ENCODE assay signal across 8 cellular contexts in genomic region chr4:82866033-82866432, GRCh38. TPM values are rescaled to one million over a fixed set of nuclear protein-coding genes. Genes with fewer than 3 reads are reported as not detected.
DNase-seq lines count a peak whose midpoint lies in the region; ATAC-seq and TF ChIP-seq lines count a peak whose summit lies in the region.
"Not testable (repeated sequence)": the region's sequence is repeated elsewhere in the genome, so short reads cannot be mapped to it uniquely, and the experiment has no call there.

No MANE protein-coding gene starts in this region.

- intact Hi-C loops in ascending aorta (cut with DNase I); esophagus muscularis mucosa (cut with DNase I); mucosa of descending colon (cut with DNase I, micrococcal nuclease): not testable (repeated sequence)

- not testable (repeated sequence) for H3K27me3 ChIP-seq in AG04450 (ENCODE audit: control insufficient read depth, insufficient read depth, low read length); ascending aorta; esophagus muscularis mucosa

- peak overlapping the region; percentile 54 for H3K27ac ChIP-seq in AG04450 (ENCODE audit: low read depth, low read length)
- H3K27ac ChIP-seq in RWPE1, result peak overlapping the region; percentile 95
- H3K27ac ChIP-seq in ascending aorta, result peak overlapping the region; percentile 50 to 75
- peak overlapping the region; percentile 37 to 61 (median 48) for H3K27ac ChIP-seq in esophagus muscularis mucosa (replicated peaks in 1 of 4)

- 72% methylated on average over 6 of the region's 6 CpGs for WGBS in esophagus muscularis mucosa

- CTCF ChIA-PET in AG04450 (lab: Charles Lee), result interaction anchor here (1.3 to 1.4 kb wide), 2 partner anchors 14 to 169 kb away, joined by 3 to 6 read pairs; partner anchors contain the start of gene COPS4
- CTCF ChIA-PET in RWPE1 (lab: Yijun Ruan, JAX), result not testable (repeated sequence)
- CTCF ChIA-PET in activated CD4-positive, alpha-beta memory T cell treated with anti-CD3 and anti-CD28 coated beads, Interleukin-2, amount 10 ng/mL, durations not matched to agents 7 days and 5 days (lab: Charles Lee), result interaction anchor here (0.7 to 2.7 kb wide), 7 partner anchors 14 to 437 kb away, joined by 3 to 13 read pairs (median 4); partner anchors contain the start of gene THAP9

- H3K4me1 Mint-ChIP-seq in activated CD4-positive, alpha-beta memory T cell treated with anti-CD3 and anti-CD28 coated beads, Interleukin-2, amount 10 ng/mL, durations not matched to agents 7 days and 5 days, result peaks cover 33% of the 10 kb centered on the region
- H3K4me1 Mint-ChIP-seq in stimulated activated naive CD8-positive, alpha-beta T cell treated with anti-CD3 and anti-CD28 coated beads, Interleukin-15, Interleukin-2, amounts not matched to agents 100 ng/mL and 50 ng/mL, for 24 hours (ENCODE audit: low read depth), result peaks cover 29% of the 10 kb centered on the region

- not testable (repeated sequence) for H3K9me3 ChIP-seq in AG04450 (ENCODE audit: control insufficient read depth, insufficient read depth, low read length); ascending aorta; esophagus muscularis mucosa; mucosa of descending colon

- POLR2A ChIA-PET in AG04450 (lab: Yijun Ruan, JAX), result interaction anchor here (1.1 to 1.3 kb wide), 3 partner anchors 32 to 169 kb away, joined by 3 to 6 read pairs (median 4); partner anchors contain the start of genes COPS4 and THAP9
- POLR2A ChIA-PET in RWPE1 (lab: Yijun Ruan, JAX; ENCODE audit: low non-redundant PET), result interaction anchor here (0.6 kb wide), 1 partner anchor 169 kb away, joined by 4 read pairs; the partner anchor contains the start of gene COPS4
- POLR2A ChIA-PET in activated CD4-positive, alpha-beta memory T cell treated with anti-CD3 and anti-CD28 coated beads, Interleukin-2, amount 10 ng/mL, durations not matched to agents 7 days and 5 days (lab: Charles Lee), result interaction anchor here (0.8 to 2.7 kb wide), 11 partner anchors 11 to 436 kb away, joined by 3 to 18 read pairs (median 4); partner anchors contain the start of genes COPS4, COQ2, HNRNPDL and SEC31A

- H3K27ac Mint-ChIP-seq in activated CD4-positive, alpha-beta memory T cell treated with anti-CD3 and anti-CD28 coated beads, Interleukin-2, amount 10 ng/mL, durations not matched to agents 7 days and 5 days, result peak overlapping the region; percentile 68
- peak overlapping the region; percentile 63 for H3K27ac Mint-ChIP-seq in stimulated activated naive CD8-positive, alpha-beta T cell treated with anti-CD3 and anti-CD28 coated beads, Interleukin-15, Interleukin-2, amounts not matched to agents 100 ng/mL and 50 ng/mL, for 24 hours

- not testable (repeated sequence) for H3K27me3 Mint-ChIP-seq in activated CD4-positive, alpha-beta memory T cell treated with anti-CD3 and anti-CD28 coated beads, Interleukin-2, amount 10 ng/mL, durations not matched to agents 7 days and 5 days; stimulated activated naive CD8-positive, alpha-beta T cell treated with anti-CD3 and anti-CD28 coated beads, Interleukin-15, Interleukin-2, amounts not matched to agents 100 ng/mL and 50 ng/mL, for 24 hours

- ATAC-seq in mucosa of descending colon, result peak; percentile 33

- not testable (repeated sequence) for TF ChIP-seq EP300 in esophagus muscularis mucosa (IDR thresholded peaks at IDR 0.05)

- H3K4me3 Mint-ChIP-seq in activated CD4-positive, alpha-beta memory T cell treated with anti-CD3 and anti-CD28 coated beads, Interleukin-2, amount 10 ng/mL, durations not matched to agents 7 days and 5 days; stimulated activated naive CD8-positive, alpha-beta T cell treated with anti-CD3 and anti-CD28 coated beads, Interleukin-15, Interleukin-2, amounts not matched to agents 100 ng/mL and 50 ng/mL, for 24 hours: not testable (repeated sequence)

- not testable (repeated sequence) for H3K4me3 ChIP-seq in AG04450 (ENCODE audit: low read depth, low read length); ascending aorta; esophagus muscularis mucosa; mucosa of descending colon

- TF ChIP-seq CTCF in AG04450 (IDR thresholded peaks at IDR 0.05; ENCODE audit: low read depth, low read length); RWPE1 (conservative IDR thresholded peaks at IDR 0.05; ENCODE audit: low read depth); ascending aorta (IDR thresholded peaks at IDR 0.05); esophagus muscularis mucosa (IDR thresholded peaks at IDR 0.05); mucosa of descending colon (IDR thresholded peaks at IDR 0.05): not testable (repeated sequence)

- H3K36me3 Mint-ChIP-seq in activated CD4-positive, alpha-beta memory T cell treated with anti-CD3 and anti-CD28 coated beads, Interleukin-2, amount 10 ng/mL, durations not matched to agents 7 days and 5 days (ENCODE audit: low read depth), result peaks cover 69% of the 10 kb centered on the region
- peaks cover 82% of the 10 kb centered on the region for H3K36me3 Mint-ChIP-seq in stimulated activated naive CD8-positive, alpha-beta T cell treated with anti-CD3 and anti-CD28 coated beads, Interleukin-15, Interleukin-2, amounts not matched to agents 100 ng/mL and 50 ng/mL, for 24 hours (ENCODE audit: low read depth)

- H3K36me3 ChIP-seq in ascending aorta (peaks cover 64 to 91% of the 10 kb centered on the region in 2 donors), esophagus muscularis mucosa (peaks cover 61 to 99% (median 85%) of the 10 kb centered on the region in 4 donors)
- not testable (repeated sequence) for H3K36me3 ChIP-seq in mucosa of descending colon (ENCODE audit: low read depth)

- not testable (repeated sequence) for TF ChIP-seq POLR2A in esophagus muscularis mucosa (IDR thresholded peaks at IDR 0.05; ENCODE audit: low read depth)

- H3K9me3 Mint-ChIP-seq in activated CD4-positive, alpha-beta memory T cell treated with anti-CD3 and anti-CD28 coated beads, Interleukin-2, amount 10 ng/mL, durations not matched to agents 7 days and 5 days; stimulated activated naive CD8-positive, alpha-beta T cell treated with anti-CD3 and anti-CD28 coated beads, Interleukin-15, Interleukin-2, amounts not matched to agents 100 ng/mL and 50 ng/mL, for 24 hours: not testable (repeated sequence)

- H3K4me1 ChIP-seq in ascending aorta (peaks cover 4 to 11% of the 10 kb centered on the region in 2 donors), esophagus muscularis mucosa (peaks cover 0 to 15% (median 13%) of the 10 kb centered on the region in 4 donors)
- not testable (repeated sequence) for H3K4me1 ChIP-seq in mucosa of descending colon (ENCODE audit: low read depth)

- DNase-seq in AG04450 (ENCODE audit: low read depth, low spot score); RWPE1 (ENCODE audit: low spot score); activated CD4-positive, alpha-beta memory T cell treated with anti-CD3 and anti-CD28 coated beads, Interleukin-2, amount 10 ng/mL, durations not matched to agents 7 days and 5 days; ascending aorta (ENCODE audit: low spot score in 2 of 2); esophagus muscularis mucosa (ENCODE audit: extremely low spot score); mucosa of descending colon: not testable (repeated sequence)
- peak; percentile 56 for DNase-seq in HT1080 (ENCODE audit: low read depth)

RNA-seq across cellular contexts. Expression of gene SEC31A, which starts 24.9 kb away (rescaled TPM):
- 383 and 436 TPM in 2 replicates for polyA plus RNA-seq in AG04450 (2011; rRNA removed)
- 395 and 404 TPM in 2 replicates for polyA minus RNA-seq in AG04450 (2011; rRNA and poly(A)+ RNA removed)
- 65.6 and 93.7 TPM in 2 replicates for total RNA-seq in HT1080 (2014; rRNA removed; shearing (Covaris generic))
- polyA plus RNA-seq in HT1080 (2015; cell fraction: cytosol; rRNA removed), result 92.6 and 115 TPM in 2 replicates
- 257 and 277 TPM in 2 replicates for polyA plus RNA-seq in HT1080 (2015; cell fraction: nucleus; rRNA removed)
- 100 to 1,000 TPM; 102 to 108 TPM for total RNA-seq in activated CD4-positive, alpha-beta memory T cell treated with anti-CD3 and anti-CD28 coated beads, Interleukin-2, amount 10 ng/mL, durations not matched to agents 7 days and 5 days
- total RNA-seq in ascending aorta (100 TPM), esophagus muscularis mucosa (100 to 1,000 TPM; 117 to 146 (median 131) TPM), mucosa of descending colon (100 to 1,000 TPM; 167 to 179 (median 176) TPM)

RNA-seq across cellular contexts. Expression of gene THAP9, which starts 34.5 kb away (rescaled TPM):
- polyA plus RNA-seq in AG04450 (2011; rRNA removed), result 2.2 and 3.2 TPM in 2 replicates
- 1.2 and 3.0 TPM in 2 replicates for polyA minus RNA-seq in AG04450 (2011; rRNA and poly(A)+ RNA removed)
- 2.1 and 3.1 TPM in 2 replicates for total RNA-seq in HT1080 (2014; rRNA removed; shearing (Covaris generic))
- polyA plus RNA-seq in HT1080 (2015; cell fraction: cytosol; rRNA removed), result 2.4 and 3.0 TPM in 2 replicates
- 6.5 and 7.4 TPM in 2 replicates for polyA plus RNA-seq in HT1080 (2015; cell fraction: nucleus; rRNA removed)
- total RNA-seq in activated CD4-positive, alpha-beta memory T cell treated with anti-CD3 and anti-CD28 coated beads, Interleukin-2, amount 10 ng/mL, durations not matched to agents 7 days and 5 days, result 1 to 10 TPM; 2.0 to 2.4 TPM
- total RNA-seq in ascending aorta (0.32 TPM), esophagus muscularis mucosa (1 to 10 TPM; 2.1 to 5.2 (median 2.9) TPM), mucosa of descending colon (1 to 10 TPM; 2.9 to 5.1 (median 5.0) TPM)
